8 cellular contexts compared by ENCODE assay signal in the genomic region with DNA sequence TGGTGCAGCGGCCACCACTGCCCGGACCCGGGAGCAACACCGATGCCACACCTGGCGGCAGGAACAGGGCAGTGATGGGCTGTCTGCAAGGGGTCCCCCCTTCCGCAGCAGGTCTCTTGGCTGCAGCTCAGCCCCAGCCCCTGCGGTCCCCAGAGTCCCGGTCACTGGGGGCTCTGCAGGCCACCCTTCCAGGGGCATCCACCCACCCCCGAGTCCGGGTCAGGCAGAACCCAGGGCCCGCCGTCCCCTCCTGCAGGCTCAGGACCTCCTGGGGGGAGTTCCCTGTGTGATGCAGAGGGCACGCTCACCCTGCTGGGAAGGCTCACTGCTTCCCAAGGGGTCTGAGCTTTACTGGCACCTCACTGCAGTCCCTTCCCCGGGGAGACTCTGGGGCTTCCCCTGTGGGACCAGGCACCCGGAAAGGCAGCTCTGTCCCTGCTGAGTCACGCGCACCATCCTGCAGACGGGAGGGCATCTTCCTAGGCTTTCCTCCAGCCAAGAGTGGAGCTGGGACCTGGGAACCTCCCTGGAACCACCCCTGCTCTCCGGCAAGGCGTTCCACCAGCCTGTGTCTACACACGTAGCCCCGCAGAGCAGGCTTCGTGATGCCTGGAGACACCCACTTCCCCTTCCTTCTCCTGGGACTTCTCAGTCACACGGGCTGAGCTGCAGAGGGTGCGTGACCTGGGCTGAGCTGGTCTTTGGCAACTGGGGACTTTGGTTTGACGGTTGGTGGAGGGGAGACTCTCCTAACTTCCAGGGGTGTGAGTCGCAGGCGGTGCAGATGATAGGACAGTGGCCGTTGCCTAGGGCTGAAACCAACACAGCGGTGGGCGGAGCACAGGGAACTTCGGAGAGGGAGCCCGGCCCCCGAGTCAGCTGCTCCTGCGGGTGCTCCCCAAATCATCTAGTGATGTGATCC. TPM values are rescaled to one million over a fixed set of nuclear protein-coding genes. Genes with fewer than 3 reads are reported as not detected.
DNase-seq lines count a peak whose midpoint lies in the region; ATAC-seq, FAIRE-seq and TF ChIP-seq lines count a peak whose summit lies in the region.

No MANE protein-coding gene starts in this region.

- H3K9me3 ChIP-seq in neuronal stem cell (replicated peaks in 1 of 2; ENCODE audit: control insufficient read depth in 2 of 2, insufficient read depth in 1 of 2, low read depth in 1 of 2, low read length in 2 of 2), result no peaks in the 10 kb centered on the region

- H3K23ac ChIP-seq in neuronal stem cell (ENCODE audit: low read depth, low read length, poor library complexity), result peak overlapping the region; percentile 43

- no CpG with 5 or more reads among the region's 35 CpGs for WGBS in neuronal stem cell (ENCODE audit: extremely low coverage in 2 of 2, insufficient read length in 2 of 2, insufficient replicate concordance in 1 of 2), 2 donors

- peaks cover 15% of the 10 kb centered on the region for H3K27me3 Mint-ChIP-seq in endothelial cell (ENCODE audit: unreplicated experiment)

- FAIRE-seq in bronchial epithelial cell (lab: Jason Lieb, UNC), result no peak

- no peak overlapping the region for H3K4ac ChIP-seq in neuronal stem cell (ENCODE audit: low read length)

- H3K9ac ChIP-seq in neuronal stem cell (ENCODE audit: low read depth, low read length, poor library complexity), result no peak overlapping the region

- H3K4me2 ChIP-seq in neuronal stem cell (ENCODE audit: insufficient read depth, low read length, poor library complexity, severe bottlenecking), result no peak overlapping the region

- no peak overlapping the region for H3K27ac ChIP-seq in neuronal stem cell (replicated peaks; ENCODE audit: low read length)

- H2BK15ac ChIP-seq in neuronal stem cell (ENCODE audit: low read length), result peak overlapping the region; percentile 35

- H3K18ac ChIP-seq in neuronal stem cell (ENCODE audit: low read length), result peak overlapping the region; percentile 76

- H2BK5ac ChIP-seq in neuronal stem cell (ENCODE audit: low read length), result peak overlapping the region; percentile 10

- no peak overlapping the region for H3K27ac Mint-ChIP-seq in endothelial cell (ENCODE audit: unreplicated experiment)

- H3K14ac ChIP-seq in neuronal stem cell (ENCODE audit: low read length), result peak overlapping the region; percentile 84

- H2BK120ac ChIP-seq in neuronal stem cell (ENCODE audit: low read depth, low read length), result no peak overlapping the region

- H3K4me3 ChIP-seq in bronchial epithelial cell (ENCODE audit: low read depth, low read length), result peak overlapping the region; percentile 18
- no peak overlapping the region for H3K4me3 ChIP-seq in neuronal stem cell (ENCODE audit: low read length in 2 of 2)

- H3K36me3 ChIP-seq in bronchial epithelial cell (ENCODE audit: control insufficient read depth, insufficient read depth, low read length) (no peaks in the 10 kb centered on the region), neuronal stem cell (replicated peaks in 1 of 2; ENCODE audit: control insufficient read depth in 2 of 2, insufficient read depth in 2 of 2, low read length in 2 of 2) (no peaks in the 10 kb centered on the region)

- peak overlapping the region; percentile 78 for H2AFZ ChIP-seq in neuronal stem cell (ENCODE audit: low read length)

- H3K27me3 ChIP-seq in bronchial epithelial cell (ENCODE audit: control insufficient read depth, insufficient read depth, low read length), result peaks cover 2% of the 10 kb centered on the region
- H3K27me3 ChIP-seq in neuronal stem cell (ENCODE audit: control insufficient read depth in 3 of 3, insufficient read depth in 3 of 3, low read depth in 1 of 3, low read length in 3 of 3), result peaks cover 0 to 57% (median 0%) of the 10 kb centered on the region in 3 experiments

- no peaks in the 10 kb centered on the region for H3K79me1 ChIP-seq in neuronal stem cell (ENCODE audit: low read depth, low read length)

- H3K36me3 Mint-ChIP-seq in endothelial cell (ENCODE audit: low read depth, unreplicated experiment), result no peaks in the 10 kb centered on the region

- peak overlapping the region; percentile 66 for H2AK5ac ChIP-seq in neuronal stem cell (ENCODE audit: low read depth, low read length)

- H2BK12ac ChIP-seq in neuronal stem cell (ENCODE audit: low read length), result peak overlapping the region; percentile 24

- H3K9me3 Mint-ChIP-seq in endothelial cell (ENCODE audit: unreplicated experiment), result no peaks in the 10 kb centered on the region

- peak overlapping the region; percentile 43 for H4K91ac ChIP-seq in neuronal stem cell (ENCODE audit: low read depth, low read length, poor library complexity)

- TF ChIP-seq CTCF in bronchial epithelial cell (IDR thresholded peaks at IDR 0.05; ENCODE audit: insufficient read depth, low read length, severe bottlenecking), result no peak
- TF ChIP-seq CTCF in endothelial cell (IDR thresholded peaks at IDR 0.05; ENCODE audit: unreplicated experiment), result no peak
- TF ChIP-seq CTCF in omental fat pad (IDR thresholded peaks at IDR 0.05), result no peak

- peak; percentile 31 for DNase-seq in stimulated activated CD4-positive, alpha-beta T cell treated with anti-CD3 and anti-CD28 coated beads, Interleukin-15, amount 100 ng/mL, for 24 hours
- no peak for DNase-seq in stimulated activated CD4-positive, alpha-beta T cell treated with anti-CD3 and anti-CD28 coated beads, Interleukin-1b, Interleukin-23, amount 100 ng/mL, for 48 hours
- peak; percentile 62 for DNase-seq in NCI-H748 (lab: John Stamatoyannopoulos, UW; ENCODE audit: unreplicated experiment)
- peak; percentile 76 for DNase-seq in bronchial epithelial cell (ENCODE audit: low read depth)
- no peak for DNase-seq in neuronal stem cell (ENCODE audit: low spot score)
- no peak for DNase-seq in endothelial cell (ENCODE audit: low spot score)
- DNase-seq in omental fat pad (ENCODE audit: low spot score), result no peak

- H3K4me1 Mint-ChIP-seq in endothelial cell (ENCODE audit: unreplicated experiment), result no peaks in the 10 kb centered on the region

- peak overlapping the region; percentile 93 for H4K8ac ChIP-seq in neuronal stem cell (ENCODE audit: low read depth, low read length)

- ATAC-seq in HG02623 (IDR thresholded peaks at IDR 0.05; ENCODE audit: unreplicated experiment) (no peak), omental fat pad (ENCODE audit: low FRiP score) (no peak)

- H3K4me3 Mint-ChIP-seq in endothelial cell (ENCODE audit: unreplicated experiment), result no peak overlapping the region

- peaks cover 6 to 9% of the 10 kb centered on the region in 2 donors for H3K4me1 ChIP-seq in neuronal stem cell (ENCODE audit: control insufficient read depth in 2 of 2, insufficient read depth in 1 of 2, low read depth in 1 of 2, low read length in 2 of 2)

RNA-seq across cellular contexts. Expression of gene SLC25A10, which starts 23.4 kb away (rescaled TPM):
- total RNA-seq in bronchial epithelial cell (20.3 and 21.1 TPM in 2 replicates), endothelial cell (ENCODE audit: unreplicated experiment) (6.7 TPM), omental fat pad (10 to 100 TPM; 11.4 to 22.4 (median 14.0) TPM)
- 12.7 TPM for polyA plus RNA-seq in neuronal stem cell (2013, experiment 1 of 2)
- polyA plus RNA-seq in neuronal stem cell (2013, experiment 2 of 2), result 12.8 TPM

RNA-seq across cellular contexts. Expression of gene MRPL12, which starts 32.3 kb away (rescaled TPM):
- 11.6 and 13.6 TPM in 2 replicates for total RNA-seq in bronchial epithelial cell
- 75.2 TPM for polyA plus RNA-seq in neuronal stem cell (2013, experiment 1 of 2)
- 73.4 TPM for polyA plus RNA-seq in neuronal stem cell (2013, experiment 2 of 2)
- total RNA-seq in endothelial cell (ENCODE audit: unreplicated experiment), result 58.5 TPM
- 10 to 100 TPM; 31.4 to 55.8 (median 49.2) TPM for total RNA-seq in omental fat pad

RNA-seq across cellular contexts. Expression of gene HGS, which starts 51.6 kb away (rescaled TPM):
- total RNA-seq in bronchial epithelial cell, result 77.7 and 84.4 TPM in 2 replicates
- 33.9 TPM for polyA plus RNA-seq in neuronal stem cell (2013, experiment 1 of 2)
- 31.7 TPM for polyA plus RNA-seq in neuronal stem cell (2013, experiment 2 of 2)
- 142 TPM for total RNA-seq in endothelial cell (ENCODE audit: unreplicated experiment)
- total RNA-seq in omental fat pad, result 100 to 1,000 TPM in 1 of 4 donors, 10 to 100 TPM in 3; 54.0 to 117 (median 66.9) TPM

RNA-seq across cellular contexts. Expression of gene ARL16, which starts 51.8 kb away (rescaled TPM):
- total RNA-seq in bronchial epithelial cell, result 23.0 and 25.8 TPM in 2 replicates
- 41.9 TPM for polyA plus RNA-seq in neuronal stem cell (2013, experiment 1 of 2)
- polyA plus RNA-seq in neuronal stem cell (2013, experiment 2 of 2), result 43.1 TPM
- 54.0 TPM for total RNA-seq in endothelial cell (ENCODE audit: unreplicated experiment)
- total RNA-seq in omental fat pad, result 10 to 100 TPM; 18.8 to 28.8 (median 26.9) TPM

Comparison
In these comparisons a context has a peak if more than half of its experiments do, and no peak if none do; other contexts are left out.
1. DNase-seq: peak in stimulated activated CD4-positive, alpha-beta T cell treated with anti-CD3 and anti-CD28 coated beads, Interleukin-15, amount 100 ng/mL, for 24 hours (single experiment), NCI-H748 (single experiment) and bronchial epithelial cell (single experiment); none in stimulated activated CD4-positive, alpha-beta T cell treated with anti-CD3 and anti-CD28 coated beads, Interleukin-1b, Interleukin-23, amount 100 ng/mL, for 48 hours (single experiment), neuronal stem cell (single experiment), endothelial cell (single experiment) and omental fat pad (single experiment).